Comparison of ENCODE assay signal across 1 cellular context in genomic region chr19:57664269-57665127, GRCh38.
TF ChIP-seq lines count a peak whose summit lies in the region.

No MANE protein-coding gene starts in this region.

TF ChIP-seq in H1, 55 proteins besides CTCF, POLR2A, EP300 and RAD21:
- TF ChIP-seq EGR1 (IDR thresholded peaks at IDR 0.05; ENCODE audit: borderline replicate concordance, low read depth, low read length) (no peak), EZH2 (IDR thresholded peaks at IDR 0.05; ENCODE audit: low read depth, low read length, severe bottlenecking) (peak; percentile 25), SAP30 (IDR thresholded peaks at IDR 0.05; ENCODE audit: insufficient read depth, insufficient replicate concordance, low read length) (no peak), HDAC6 (IDR thresholded peaks at IDR 0.05; ENCODE audit: low read depth, low read length) (no peak), NRF1 (IDR thresholded peaks at IDR 0.05; ENCODE audit: low read depth, low read length) (no peak), BACH1 (IDR thresholded peaks at IDR 0.05; ENCODE audit: low read length) (peak; percentile 33; the same call in 1 of the 2 replicates), TAF7 (optimal IDR thresholded peaks at IDR 0.05; ENCODE audit: borderline replicate concordance, low read depth, low read length) (peak; percentile 1), CHD2 (IDR thresholded peaks at IDR 0.05; ENCODE audit: low read length) (no peak), SP4 (IDR thresholded peaks at IDR 0.05; ENCODE audit: low read length) (no peak), RNF2 (IDR thresholded peaks at IDR 0.05; ENCODE audit: borderline replicate concordance, low read depth, low read length, missing control alignments, poor library complexity, severe bottlenecking) (no peak), KDM1A (IDR thresholded peaks at IDR 0.05; ENCODE audit: borderline replicate concordance, low read length) (no peak), SP1 (IDR thresholded peaks at IDR 0.05; ENCODE audit: low read depth, low read length) (no peak), KDM5A (IDR thresholded peaks at IDR 0.05; ENCODE audit: low read length) (no peak), TCF12 (IDR thresholded peaks at IDR 0.05; ENCODE audit: low read depth, low read length) (no peak), KDM4A (IDR thresholded peaks at IDR 0.05; ENCODE audit: low read depth, low read length, severe bottlenecking) (peak; percentile 34), CEBPB (IDR thresholded peaks at IDR 0.05; ENCODE audit: low read depth, low read length) (no peak), RXRA (IDR thresholded peaks at IDR 0.05; ENCODE audit: insufficient read depth, low read depth, low read length) (no peak), JUND (IDR thresholded peaks at IDR 0.05; ENCODE audit: low read length) (no peak), ZNF274 (IDR thresholded peaks at IDR 0.05; ENCODE audit: borderline replicate concordance, extremely low read depth, low read length) (no peak), SIN3A (conservative IDR thresholded peaks at IDR 0.05 in 1 of 2, IDR thresholded peaks at IDR 0.05 in 1 of 2; ENCODE audit: low read depth in 1 of 2, low read length in 2 of 2) (no peak), POLR2AphosphoS5 (IDR thresholded peaks at IDR 0.05; ENCODE audit: low read depth, low read length) (peak; percentile 12; the same call in 1 of the 2 replicates), RFX5 (IDR thresholded peaks at IDR 0.05; ENCODE audit: borderline replicate concordance, low read depth, low read length) (no peak), MAFK (IDR thresholded peaks at IDR 0.05; ENCODE audit: low read depth, low read length) (no peak), CHD1 (IDR thresholded peaks at IDR 0.05; ENCODE audit: low read depth, low read length) (no peak), BCL11A (IDR thresholded peaks at IDR 0.05; ENCODE audit: low read depth in 2 of 2, low read length in 2 of 2) (no peak), CBX5 (IDR thresholded peaks at IDR 0.05; ENCODE audit: low read depth, low read length) (no peak), FOSL1 (IDR thresholded peaks at IDR 0.05; ENCODE audit: insufficient read depth, low read depth, low read length) (no peak), JUN (IDR thresholded peaks at IDR 0.05; ENCODE audit: low read depth, low read length) (no peak), TBP (IDR thresholded peaks at IDR 0.05; ENCODE audit: low read depth, low read length) (peak; percentile 47; the same call in 1 of the 2 replicates), ASH2L (IDR thresholded peaks at IDR 0.05; ENCODE audit: low read length) (peak; percentile 66), CBX8 (IDR thresholded peaks at IDR 0.05; ENCODE audit: borderline replicate concordance, low read depth, low read length) (no peak), TEAD4 (IDR thresholded peaks at IDR 0.05; ENCODE audit: low read depth, low read length) (no peak), TAF1 (IDR thresholded peaks at IDR 0.05; ENCODE audit: low read depth, low read length) (0 out of 2 replicates have a peak, but pooled peaks have one; percentile 65), CREB1 (IDR thresholded peaks at IDR 0.05) (no peak), SUZ12 (IDR thresholded peaks at IDR 0.05; ENCODE audit: low read length) (peak; percentile 52; the same call in 1 of the 2 replicates), SIX5 (IDR thresholded peaks at IDR 0.05; ENCODE audit: low read depth, low read length) (no peak), MAX (IDR thresholded peaks at IDR 0.05) (peak; percentile 57), GABPA (IDR thresholded peaks at IDR 0.05; ENCODE audit: borderline replicate concordance, insufficient read depth, low read length) (no peak), RBBP5 (IDR thresholded peaks at IDR 0.05; ENCODE audit: borderline replicate concordance, low read depth, low read length) (no peak), SP2 (IDR thresholded peaks at IDR 0.05; ENCODE audit: low read length) (no peak), PHF8 (conservative IDR thresholded peaks at IDR 0.05; ENCODE audit: low read depth, low read length) (peak; percentile 56), HDAC2 (IDR thresholded peaks at IDR 0.05; ENCODE audit: borderline replicate concordance in 1 of 2, low read depth in 2 of 2, low read length in 2 of 2) (no peak), GTF2F1 (IDR thresholded peaks at IDR 0.05; ENCODE audit: borderline replicate concordance, low read depth, low read length) (no peak), BRCA1 (IDR thresholded peaks at IDR 0.05; ENCODE audit: low read depth, low read length) (no peak), CTBP2 (IDR thresholded peaks at IDR 0.05; ENCODE audit: borderline replicate concordance, insufficient read depth, insufficient read length, low read length) (no peak), YY1 (IDR thresholded peaks at IDR 0.05; ENCODE audit: low read depth, low read length) (0 out of 2 replicates have a peak, but pooled peaks have one; percentile 6), SRF (IDR thresholded peaks at IDR 0.05; ENCODE audit: low read depth, low read length) (no peak), SIRT6 (IDR thresholded peaks at IDR 0.05; ENCODE audit: low read length) (no peak), NANOG (IDR thresholded peaks at IDR 0.05; ENCODE audit: insufficient read depth, low read depth, low read length, poor library complexity, severe bottlenecking) (no peak), POU5F1 (IDR thresholded peaks at IDR 0.05; ENCODE audit: low read depth, low read length) (no peak)
- TF ChIP-seq, protein P1, sequence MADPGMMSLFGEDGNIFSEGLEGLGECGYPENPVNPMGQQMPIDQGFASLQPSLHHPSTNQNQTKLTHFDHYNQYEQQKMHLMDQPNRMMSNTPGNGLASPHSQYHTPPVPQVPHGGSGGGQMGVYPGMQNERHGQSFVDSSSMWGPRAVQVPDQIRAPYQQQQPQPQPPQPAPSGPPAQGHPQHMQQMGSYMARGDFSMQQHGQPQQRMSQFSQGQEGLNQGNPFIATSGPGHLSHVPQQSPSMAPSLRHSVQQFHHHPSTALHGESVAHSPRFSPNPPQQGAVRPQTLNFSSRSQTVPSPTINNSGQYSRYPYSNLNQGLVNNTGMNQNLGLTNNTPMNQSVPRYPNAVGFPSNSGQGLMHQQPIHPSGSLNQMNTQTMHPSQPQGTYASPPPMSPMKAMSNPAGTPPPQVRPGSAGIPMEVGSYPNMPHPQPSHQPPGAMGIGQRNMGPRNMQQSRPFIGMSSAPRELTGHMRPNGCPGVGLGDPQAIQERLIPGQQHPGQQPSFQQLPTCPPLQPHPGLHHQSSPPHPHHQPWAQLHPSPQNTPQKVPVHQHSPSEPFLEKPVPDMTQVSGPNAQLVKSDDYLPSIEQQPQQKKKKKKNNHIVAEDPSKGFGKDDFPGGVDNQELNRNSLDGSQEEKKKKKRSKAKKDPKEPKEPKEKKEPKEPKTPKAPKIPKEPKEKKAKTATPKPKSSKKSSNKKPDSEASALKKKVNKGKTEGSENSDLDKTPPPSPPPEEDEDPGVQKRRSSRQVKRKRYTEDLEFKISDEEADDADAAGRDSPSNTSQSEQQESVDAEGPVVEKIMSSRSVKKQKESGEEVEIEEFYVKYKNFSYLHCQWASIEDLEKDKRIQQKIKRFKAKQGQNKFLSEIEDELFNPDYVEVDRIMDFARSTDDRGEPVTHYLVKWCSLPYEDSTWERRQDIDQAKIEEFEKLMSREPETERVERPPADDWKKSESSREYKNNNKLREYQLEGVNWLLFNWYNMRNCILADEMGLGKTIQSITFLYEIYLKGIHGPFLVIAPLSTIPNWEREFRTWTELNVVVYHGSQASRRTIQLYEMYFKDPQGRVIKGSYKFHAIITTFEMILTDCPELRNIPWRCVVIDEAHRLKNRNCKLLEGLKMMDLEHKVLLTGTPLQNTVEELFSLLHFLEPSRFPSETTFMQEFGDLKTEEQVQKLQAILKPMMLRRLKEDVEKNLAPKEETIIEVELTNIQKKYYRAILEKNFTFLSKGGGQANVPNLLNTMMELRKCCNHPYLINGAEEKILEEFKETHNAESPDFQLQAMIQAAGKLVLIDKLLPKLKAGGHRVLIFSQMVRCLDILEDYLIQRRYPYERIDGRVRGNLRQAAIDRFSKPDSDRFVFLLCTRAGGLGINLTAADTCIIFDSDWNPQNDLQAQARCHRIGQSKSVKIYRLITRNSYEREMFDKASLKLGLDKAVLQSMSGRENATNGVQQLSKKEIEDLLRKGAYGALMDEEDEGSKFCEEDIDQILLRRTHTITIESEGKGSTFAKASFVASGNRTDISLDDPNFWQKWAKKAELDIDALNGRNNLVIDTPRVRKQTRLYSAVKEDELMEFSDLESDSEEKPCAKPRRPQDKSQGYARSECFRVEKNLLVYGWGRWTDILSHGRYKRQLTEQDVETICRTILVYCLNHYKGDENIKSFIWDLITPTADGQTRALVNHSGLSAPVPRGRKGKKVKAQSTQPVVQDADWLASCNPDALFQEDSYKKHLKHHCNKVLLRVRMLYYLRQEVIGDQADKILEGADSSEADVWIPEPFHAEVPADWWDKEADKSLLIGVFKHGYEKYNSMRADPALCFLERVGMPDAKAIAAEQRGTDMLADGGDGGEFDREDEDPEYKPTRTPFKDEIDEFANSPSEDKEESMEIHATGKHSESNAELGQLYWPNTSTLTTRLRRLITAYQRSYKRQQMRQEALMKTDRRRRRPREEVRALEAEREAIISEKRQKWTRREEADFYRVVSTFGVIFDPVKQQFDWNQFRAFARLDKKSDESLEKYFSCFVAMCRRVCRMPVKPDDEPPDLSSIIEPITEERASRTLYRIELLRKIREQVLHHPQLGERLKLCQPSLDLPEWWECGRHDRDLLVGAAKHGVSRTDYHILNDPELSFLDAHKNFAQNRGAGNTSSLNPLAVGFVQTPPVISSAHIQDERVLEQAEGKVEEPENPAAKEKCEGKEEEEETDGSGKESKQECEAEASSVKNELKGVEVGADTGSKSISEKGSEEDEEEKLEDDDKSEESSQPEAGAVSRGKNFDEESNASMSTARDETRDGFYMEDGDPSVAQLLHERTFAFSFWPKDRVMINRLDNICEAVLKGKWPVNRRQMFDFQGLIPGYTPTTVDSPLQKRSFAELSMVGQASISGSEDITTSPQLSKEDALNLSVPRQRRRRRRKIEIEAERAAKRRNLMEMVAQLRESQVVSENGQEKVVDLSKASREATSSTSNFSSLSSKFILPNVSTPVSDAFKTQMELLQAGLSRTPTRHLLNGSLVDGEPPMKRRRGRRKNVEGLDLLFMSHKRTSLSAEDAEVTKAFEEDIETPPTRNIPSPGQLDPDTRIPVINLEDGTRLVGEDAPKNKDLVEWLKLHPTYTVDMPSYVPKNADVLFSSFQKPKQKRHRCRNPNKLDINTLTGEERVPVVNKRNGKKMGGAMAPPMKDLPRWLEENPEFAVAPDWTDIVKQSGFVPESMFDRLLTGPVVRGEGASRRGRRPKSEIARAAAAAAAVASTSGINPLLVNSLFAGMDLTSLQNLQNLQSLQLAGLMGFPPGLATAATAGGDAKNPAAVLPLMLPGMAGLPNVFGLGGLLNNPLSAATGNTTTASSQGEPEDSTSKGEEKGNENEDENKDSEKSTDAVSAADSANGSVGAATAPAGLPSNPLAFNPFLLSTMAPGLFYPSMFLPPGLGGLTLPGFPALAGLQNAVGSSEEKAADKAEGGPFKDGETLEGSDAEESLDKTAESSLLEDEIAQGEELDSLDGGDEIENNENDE (IDR thresholded peaks at IDR 0.05; ENCODE audit: insufficient replicate concordance, low read length): no peak
- TF ChIP-seq, protein P2, sequence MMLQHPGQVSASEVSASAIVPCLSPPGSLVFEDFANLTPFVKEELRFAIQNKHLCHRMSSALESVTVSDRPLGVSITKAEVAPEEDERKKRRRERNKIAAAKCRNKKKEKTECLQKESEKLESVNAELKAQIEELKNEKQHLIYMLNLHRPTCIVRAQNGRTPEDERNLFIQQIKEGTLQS (IDR thresholded peaks at IDR 0.05; ENCODE audit: insufficient read depth, low read depth, low read length): no peak
- TF ChIP-seq, protein P3, sequence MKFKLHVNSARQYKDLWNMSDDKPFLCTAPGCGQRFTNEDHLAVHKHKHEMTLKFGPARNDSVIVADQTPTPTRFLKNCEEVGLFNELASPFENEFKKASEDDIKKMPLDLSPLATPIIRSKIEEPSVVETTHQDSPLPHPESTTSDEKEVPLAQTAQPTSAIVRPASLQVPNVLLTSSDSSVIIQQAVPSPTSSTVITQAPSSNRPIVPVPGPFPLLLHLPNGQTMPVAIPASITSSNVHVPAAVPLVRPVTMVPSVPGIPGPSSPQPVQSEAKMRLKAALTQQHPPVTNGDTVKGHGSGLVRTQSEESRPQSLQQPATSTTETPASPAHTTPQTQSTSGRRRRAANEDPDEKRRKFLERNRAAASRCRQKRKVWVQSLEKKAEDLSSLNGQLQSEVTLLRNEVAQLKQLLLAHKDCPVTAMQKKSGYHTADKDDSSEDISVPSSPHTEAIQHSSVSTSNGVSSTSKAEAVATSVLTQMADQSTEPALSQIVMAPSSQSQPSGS (IDR thresholded peaks at IDR 0.05; ENCODE audit: low read length): no peak
- TF ChIP-seq, protein P4, sequence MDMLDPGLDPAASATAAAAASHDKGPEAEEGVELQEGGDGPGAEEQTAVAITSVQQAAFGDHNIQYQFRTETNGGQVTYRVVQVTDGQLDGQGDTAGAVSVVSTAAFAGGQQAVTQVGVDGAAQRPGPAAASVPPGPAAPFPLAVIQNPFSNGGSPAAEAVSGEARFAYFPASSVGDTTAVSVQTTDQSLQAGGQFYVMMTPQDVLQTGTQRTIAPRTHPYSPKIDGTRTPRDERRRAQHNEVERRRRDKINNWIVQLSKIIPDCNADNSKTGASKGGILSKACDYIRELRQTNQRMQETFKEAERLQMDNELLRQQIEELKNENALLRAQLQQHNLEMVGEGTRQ (IDR thresholded peaks at IDR 0.05; ENCODE audit: low read length): no peak
- TF ChIP-seq, protein P5, sequence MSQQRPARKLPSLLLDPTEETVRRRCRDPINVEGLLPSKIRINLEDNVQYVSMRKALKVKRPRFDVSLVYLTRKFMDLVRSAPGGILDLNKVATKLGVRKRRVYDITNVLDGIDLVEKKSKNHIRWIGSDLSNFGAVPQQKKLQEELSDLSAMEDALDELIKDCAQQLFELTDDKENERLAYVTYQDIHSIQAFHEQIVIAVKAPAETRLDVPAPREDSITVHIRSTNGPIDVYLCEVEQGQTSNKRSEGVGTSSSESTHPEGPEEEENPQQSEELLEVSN (IDR thresholded peaks at IDR 0.05): peak; percentile 92
TF ChIP-seq in H1: peak in this region for 13.
